In the genomic region with DNA sequence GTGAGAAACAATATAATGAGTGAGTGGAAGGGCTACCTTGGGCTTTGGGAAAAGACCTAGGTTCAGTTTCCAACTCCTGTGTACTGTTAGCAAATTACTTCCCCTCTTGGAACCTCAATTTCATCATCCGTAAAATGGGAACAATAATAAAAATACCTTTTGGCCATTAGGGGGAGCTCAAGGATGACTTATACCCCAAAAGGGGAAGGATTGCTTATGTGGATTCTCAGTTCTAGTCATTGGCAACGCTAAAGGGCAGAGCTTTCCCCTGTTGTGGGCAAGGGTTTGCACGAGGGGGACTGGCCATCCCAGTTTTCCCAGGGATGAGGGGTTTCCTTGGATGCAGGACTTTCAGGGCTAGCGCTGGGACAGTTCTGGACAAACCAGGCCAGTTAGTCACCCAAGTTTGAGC, we compare ENCODE assay signal across 8 cellular contexts. TPM values are rescaled to one million over a fixed set of nuclear protein-coding genes. Genes with fewer than 3 reads are reported as not detected.
DNase-seq lines count a peak whose midpoint lies in the region; TF ChIP-seq lines count a peak whose summit lies in the region.

No MANE protein-coding gene starts in this region.

- H3K4me3 ChIP-seq in epithelial cell of esophagus (ENCODE audit: low read length) (no peak overlapping the region), osteoblast (ENCODE audit: insufficient read depth, low read length) (no peak overlapping the region)

- H4K20me1 ChIP-seq in osteoblast (ENCODE audit: insufficient read depth, low read length) = no peaks in the 10 kb centered on the region

- H2AFZ ChIP-seq in osteoblast (ENCODE audit: low read length) = no peak overlapping the region

- H3K4me2 ChIP-seq in osteoblast (ENCODE audit: insufficient read depth, low read length) = no peak overlapping the region

- peaks cover 12% of the 10 kb centered on the region for H3K79me2 ChIP-seq in osteoblast (ENCODE audit: insufficient read depth, low read length)

- TF ChIP-seq CTCF in GM12872 (IDR thresholded peaks at IDR 0.05; ENCODE audit: insufficient read depth, low read depth, low read length) (peak; percentile 57), epithelial cell of esophagus (IDR thresholded peaks at IDR 0.05; ENCODE audit: insufficient read depth, low read depth, low read length, missing control alignments) (peak; percentile 49), osteoblast (IDR thresholded peaks at IDR 0.05; ENCODE audit: extremely low read depth, low read depth, low read length) (peak; percentile 61)

- H3K27me3 ChIP-seq in osteoblast (ENCODE audit: insufficient read depth, low read length) = no peaks in the 10 kb centered on the region

- H3K4me1 ChIP-seq in osteoblast (ENCODE audit: insufficient read depth, low read length) = peaks cover 7% of the 10 kb centered on the region

- H3K27ac ChIP-seq in osteoblast (ENCODE audit: low read depth, low read length) = no peak overlapping the region

- H3K36me3 ChIP-seq in osteoblast (ENCODE audit: insufficient read depth, low read length) = no peaks in the 10 kb centered on the region

- DNase-seq in AG20443 (ENCODE audit: low spot score) (peak; percentile 67), HPDE6-E6E7 (ENCODE audit: extremely low spot score) (peak; percentile 26), RPMI8226 (peak; percentile 61), epithelial cell of esophagus (ENCODE audit: low read depth) (peak; percentile 53), osteoblast (ENCODE audit: insufficient read length, low spot score, missing footprints) (no peak), mucosa of gallbladder (ENCODE audit: low spot score) (no peak), T1000 (lab: John Stamatoyannopoulos, UW) (no peak)

- H3K9me3 ChIP-seq in osteoblast (ENCODE audit: low read depth, low read length) = no peaks in the 10 kb centered on the region

RNA-seq across cellular contexts. Expression of a gene that starts 3.1 kb away (rescaled TPM):
- total RNA-seq in osteoblast = 39.5 and 52.5 TPM in 2 replicates
- total RNA-seq in mucosa of gallbladder = 55.7 TPM

RNA-seq across cellular contexts. Expression of a gene that starts 3.8 kb away (rescaled TPM):
- total RNA-seq in osteoblast (9.8 and 18.6 TPM in 2 replicates), mucosa of gallbladder (32.7 TPM)

Comparison
In these comparisons a context has a peak if more than half of its experiments do, and no peak if none do; other contexts are left out.
1. DNase-seq: peak in AG20443 (single experiment), HPDE6-E6E7 (single experiment), RPMI8226 (single experiment) and epithelial cell of esophagus (single experiment); none in osteoblast (single experiment), mucosa of gallbladder (single experiment) and T1000 (single experiment).
2. Peak in every context shown above with its lines, with median percentiles within 50 percentile points of each other: CTCF ChIP-seq.